21 cellular contexts compared by ENCODE assay signal in the genomic region with DNA sequence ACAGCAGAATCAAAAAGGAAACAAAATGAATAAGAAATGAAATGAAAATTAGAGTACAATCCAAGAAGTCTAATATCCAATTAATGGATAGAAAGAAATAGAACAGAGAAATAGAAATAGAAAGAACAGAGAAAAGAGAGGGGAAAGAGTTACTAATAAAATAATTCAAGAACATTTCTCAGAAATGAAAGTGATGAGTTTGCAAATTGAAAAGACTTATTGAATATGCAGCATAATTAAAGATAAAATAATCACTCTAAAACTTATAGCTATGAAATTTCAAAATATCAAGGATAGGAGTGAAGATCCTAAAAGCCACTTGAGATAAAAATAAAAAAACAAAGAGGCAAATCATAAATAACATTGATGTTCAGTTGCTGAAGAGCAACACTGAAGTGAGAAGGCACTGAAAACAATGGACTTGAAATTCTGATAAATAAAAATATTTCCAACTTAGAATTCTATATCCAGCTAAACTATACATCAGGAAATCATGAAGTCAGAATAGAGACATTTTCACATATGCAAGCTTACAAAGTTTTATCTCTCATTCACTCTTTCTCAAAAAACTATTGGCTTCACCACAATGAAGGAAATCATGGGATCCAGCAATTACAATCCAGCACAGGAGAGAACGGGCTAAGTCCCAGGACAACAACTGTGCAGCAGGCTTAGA.
DNase-seq lines count a peak whose midpoint lies in the region; ATAC-seq, FAIRE-seq and TF ChIP-seq lines count a peak whose summit lies in the region.
"Had no signal": no experiment of that assay in that cellular context is flagged by ENCODE, and none has a peak within 500 bp of the region (broad histone marks: within the 10 kb centered on the region; RNA-seq: fewer than 3 reads in every experiment).

No MANE protein-coding gene starts in this region.

- BruUV-seq in HepG2 (replicated peaks; lab: Mats Ljungman, UMichigan): no TSS peak

- H3K27ac ChIP-seq in HepG2 (ENCODE audit: extremely low read length, insufficient read depth, low read length) (no peak overlapping the region), right lobe of liver (no peak overlapping the region), SJCRH30 (peak overlapping the region; percentile 98; the same call in 1 of the 2 replicates), small intestine (ENCODE audit: low read depth in 1 of 2, low read length in 1 of 2) (no peak overlapping the region), hepatocyte (no peak overlapping the region)
- H3K27ac ChIP-seq: 22Rv1, BLaER1, C4-2B had no signal

- peaks cover 0 to 12% of the 10 kb centered on the region in 2 experiments; a peak in 3 of 5 replicates for H3K27me3 ChIP-seq in HepG2 (ENCODE audit: control insufficient read depth in 1 of 2, insufficient read depth in 2 of 2, low read length in 2 of 2)
- no peaks in the 10 kb centered on the region for H3K27me3 ChIP-seq in right lobe of liver
- no peaks in the 10 kb centered on the region for H3K27me3 ChIP-seq in SJCRH30
- H3K27me3 ChIP-seq in small intestine (ENCODE audit: control insufficient read depth in 2 of 2, insufficient read depth in 2 of 2, low read length in 2 of 2): no peaks in the 10 kb centered on the region
- H3K27me3 ChIP-seq in hepatocyte: no peaks in the 10 kb centered on the region
- H3K27me3 ChIP-seq: BLaER1 had no signal

- H3K79me2 ChIP-seq in HepG2 (ENCODE audit: insufficient read depth, low read length) (no peaks in the 10 kb centered on the region), hepatocyte (no peaks in the 10 kb centered on the region)

- H3K4me2 ChIP-seq in HepG2 (ENCODE audit: low read depth, low read length) (no peak overlapping the region), hepatocyte (no peak overlapping the region)
- H3K4me2 ChIP-seq: BLaER1 had no signal

- WGBS in HepG2 (ENCODE audit: low lambda C conversion rate): 3% methylated on average over 1 of the region's 1 CpG
- 100% methylated on average over 1 of the region's 1 CpG for WGBS in right lobe of liver (ENCODE audit: insufficient coverage, low coverage, low lambda C conversion rate, missing lambda C conversion rate)
- 78 to 93% (median 82%) methylated on average over 1 of the region's 1 CpG for WGBS in small intestine, 3 donors
- WGBS in hepatocyte (ENCODE audit: low lambda C conversion rate, missing lambda C conversion rate): 88% methylated on average over 1 of the region's 1 CpG

- no peak for TF ChIP-seq CTCF in HepG2 (CRISPR knock-in tag; IDR thresholded peaks at IDR 0.05)
- no peak for TF ChIP-seq CTCF in right lobe of liver (IDR thresholded peaks at IDR 0.05)
- TF ChIP-seq CTCF in hepatocyte (IDR thresholded peaks at IDR 0.05; ENCODE audit: poor library complexity): no peak

- intact Hi-C loops in HepG2 (cut with micrococcal nuclease; ENCODE audit: unreplicated experiment): no loop called here
- intact Hi-C loops in right lobe of liver (cut with DNase I): no loop called here

- TF ChIP-seq RAD21 in HepG2 (CRISPR knock-in tag; IDR thresholded peaks at IDR 0.05): no peak

- CTCF ChIA-PET in HepG2 (lab: Yijun Ruan, JAX; ENCODE audit: low intra/inter-chr PET ratio, low total read pairs): no interaction called here

- ATAC-seq in HepG2 (no peak), right lobe of liver (no peak), GM18511 (IDR thresholded peaks at IDR 0.05; ENCODE audit: unreplicated experiment) (no peak)
- ATAC-seq: CD8-positive, alpha-beta T cell had no signal

- no peak for TF ChIP-seq POLR2A in HepG2 (IDR thresholded peaks at IDR 0.05; ENCODE audit: insufficient read depth in 1 of 2, low read depth in 2 of 2, low read length in 2 of 2)
- no peak for TF ChIP-seq POLR2A in right lobe of liver (IDR thresholded peaks at IDR 0.05)

- in situ Hi-C loops in HepG2 (cut with HindIII; ENCODE audit: extremely low pct_ligation_motif_present, low pct_unique_long_range_greater_than_20kb): no loop called here

- H3K9me3 ChIP-seq in HepG2 (ENCODE audit: low read length) (peaks cover 18% of the 10 kb centered on the region), right lobe of liver (peaks cover 0 to 4% (median 0%) of the 10 kb centered on the region in 4 donors), SJCRH30 (replicated peaks) (peaks cover 21% of the 10 kb centered on the region), small intestine (ENCODE audit: control insufficient read depth, low read depth) (no peaks in the 10 kb centered on the region), hepatocyte (ENCODE audit: low read depth) (no peaks in the 10 kb centered on the region)

- TF ChIP-seq EP300 in HepG2 (IDR thresholded peaks at IDR 0.05; ENCODE audit: low read depth in 2 of 2, low read length in 2 of 2): no peak
- no peak for TF ChIP-seq EP300 in HepG2 (CRISPR knock-in tag; IDR thresholded peaks at IDR 0.05; ENCODE audit: borderline replicate concordance)

- H3K36me3 ChIP-seq in HepG2 (replicated peaks in 1 of 2; ENCODE audit: control insufficient read depth in 1 of 2, insufficient read depth in 2 of 2, low read length in 2 of 2) (no peaks in the 10 kb centered on the region), right lobe of liver (no peaks in the 10 kb centered on the region), SJCRH30 (no peaks in the 10 kb centered on the region), small intestine (ENCODE audit: control insufficient read depth in 2 of 2, insufficient read depth in 2 of 2, low read length in 2 of 2) (no peaks in the 10 kb centered on the region), hepatocyte (replicated peaks; ENCODE audit: insufficient read depth, low read depth) (no peaks in the 10 kb centered on the region)
- H3K36me3 ChIP-seq: BLaER1, HAP-1 had no signal

- FAIRE-seq in HepG2 (lab: Jason Lieb, UNC) (no peak), small intestine (lab: Jason Lieb, UNC) (peak; percentile 23)
- FAIRE-seq: GM12891, GM18507, H54 had no signal

- no peaks in the 10 kb centered on the region for H4K20me1 ChIP-seq in HepG2 (ENCODE audit: insufficient read depth, low read length)
- H4K20me1 ChIP-seq in hepatocyte (ENCODE audit: insufficient read depth, poor library complexity, severe bottlenecking): no peaks in the 10 kb centered on the region
- H4K20me1 ChIP-seq: BLaER1 had no signal

- H2AFZ ChIP-seq in HepG2 (ENCODE audit: low read length) (no peak overlapping the region), hepatocyte (no peak overlapping the region)

- H3K9ac ChIP-seq in HepG2 (ENCODE audit: insufficient read depth, low read depth, low read length): no peak overlapping the region
- H3K9ac ChIP-seq: BLaER1 had no signal

- POLR2A ChIA-PET in HepG2 (lab: Yijun Ruan, JAX): no interaction called here

- no peak overlapping the region for H3K4me3 ChIP-seq in HepG2 (replicated peaks in 1 of 3; ENCODE audit: insufficient read depth in 1 of 3, low read depth in 2 of 3, low read length in 3 of 3)
- no peak overlapping the region for H3K4me3 ChIP-seq in right lobe of liver
- H3K4me3 ChIP-seq in SJCRH30: no peak overlapping the region
- no peak overlapping the region for H3K4me3 ChIP-seq in small intestine (ENCODE audit: low read depth in 1 of 2, low read length in 2 of 2)
- no peak overlapping the region for H3K4me3 ChIP-seq in hepatocyte
- H3K4me3 ChIP-seq: BLaER1, HAP-1 had no signal

- H3K4me1 ChIP-seq in HepG2 (ENCODE audit: insufficient read depth, low read length) (peaks cover 17% of the 10 kb centered on the region; the same call in 1 of the 2 replicates), right lobe of liver (peaks cover 0 to 1% (median 0%) of the 10 kb centered on the region in 4 donors), SJCRH30 (peaks cover 44% of the 10 kb centered on the region), small intestine (ENCODE audit: control insufficient read depth in 2 of 2, insufficient read depth in 1 of 2, low read depth in 1 of 2, low read length in 1 of 2) (no peaks in the 10 kb centered on the region), hepatocyte (ENCODE audit: insufficient read depth) (no peaks in the 10 kb centered on the region)
- H3K4me1 ChIP-seq: BLaER1, HAP-1 had no signal

- DNase-seq in HepG2 (ENCODE audit: low spot score) (no peak), right lobe of liver (no peak), SJCRH30 (no peak), small intestine (no peak), hepatocyte (ENCODE audit: low spot score) (no peak)
- DNase-seq: Caco-2; CD4-positive, CD25-positive, alpha-beta regulatory T cell; CD8-positive, alpha-beta T cell; DMS 273 treated with DMSO at 0.1 percent for 48 hours; DMS79; EL; GDM1; GOT3 had no signal

- H3K9me2 ChIP-seq in hepatocyte (replicated peaks; ENCODE audit: insufficient read depth): no peaks in the 10 kb centered on the region

TF ChIP-seq in HepG2, 621 proteins besides CTCF, POLR2A, EP300 and RAD21 (continues in another document):
- TF ChIP-seq TAF1 (CRISPR knock-in tag; IDR thresholded peaks at IDR 0.05) (no peak), ZBTB8A (CRISPR knock-in tag; IDR thresholded peaks at IDR 0.05; ENCODE audit: borderline replicate concordance, low read depth) (no peak), ZNF503 (CRISPR knock-in tag; IDR thresholded peaks at IDR 0.05) (no peak), ZFP1 (CRISPR knock-in tag; IDR thresholded peaks at IDR 0.05) (peak; percentile 80; the same call in 1 of the 2 replicates), KAT2B (IDR thresholded peaks at IDR 0.05; ENCODE audit: borderline replicate concordance, low read depth, low read length) (no peak), ZNF44 (CRISPR knock-in tag; IDR thresholded peaks at IDR 0.05) (no peak), KMT2B (CRISPR knock-in tag; IDR thresholded peaks at IDR 0.05) (no peak), MAFF (IDR thresholded peaks at IDR 0.05; ENCODE audit: low read depth, low read length) (peak; percentile 74), ZNF784 (CRISPR knock-in tag; IDR thresholded peaks at IDR 0.05; ENCODE audit: borderline replicate concordance) (no peak)
